ENCODE assay signal across 1 cellular context in genomic region chr12:122064780-122065588, GRCh38.
TF ChIP-seq lines count a peak whose summit lies in the region.

No MANE protein-coding gene starts in this region.

TF ChIP-seq in GM23338, 12 proteins besides CTCF, POLR2A, EP300 and RAD21 (continued from another document):
- TF ChIP-seq ZNF462 (CRISPR knock-in tag; IDR thresholded peaks at IDR 0.05) (no peak), CREB1 (CRISPR knock-in tag; IDR thresholded peaks at IDR 0.05; ENCODE audit: low read depth) (no peak), STAT1 (IDR thresholded peaks at IDR 0.05; ENCODE audit: unreplicated experiment) (no peak)
